In genomic region chr1:173867753-173868265, GRCh38 we compare ENCODE assay signal across 8 cellular contexts. TPM values are rescaled to one million over a fixed set of nuclear protein-coding genes. Genes with fewer than 3 reads are reported as not detected.
DNase-seq lines count a peak whose midpoint lies in the region; ATAC-seq, FAIRE-seq and TF ChIP-seq lines count a peak whose summit lies in the region.

Gene GAS5, minus strand, starts transcription at chr1:173867989.

- peaks cover 57% of the 10 kb centered on the region for H3K4me1 Mint-ChIP-seq in activated CD4-positive, alpha-beta T cell treated with anti-CD3 and anti-CD28 coated beads, Interleukin-2, amount 10 ng/mL, durations not matched to agents 24 days and 14 days

- H3K9me3 Mint-ChIP-seq in activated CD4-positive, alpha-beta T cell treated with anti-CD3 and anti-CD28 coated beads, Interleukin-2, amount 10 ng/mL, durations not matched to agents 24 days and 14 days, result no peaks in the 10 kb centered on the region

- intact Hi-C loops in activated CD4-positive, alpha-beta T cell treated with anti-CD3 and anti-CD28 coated beads, Interleukin-2, amount 10 ng/mL, durations not matched to agents 24 days and 14 days (cut with micrococcal nuclease), result loop anchor here (1.0 kb wide), 7 partner anchors 44 to 1336 kb away; partner anchors contain the start of genes CACYBP, CENPL, DARS2 and KLHL20

- peak; percentile 96 for FAIRE-seq in GM19239 (lab: Jason Lieb, UNC)

- H3K9me3 ChIP-seq in BE2C, result no peaks in the 10 kb centered on the region

- H3K27me3 ChIP-seq in BE2C, result no peaks in the 10 kb centered on the region

- DNase-seq in BE2C (peak; percentile 100), GM19239 (ENCODE audit: insufficient read length, low spot score) (peak; percentile 58), NCI-H526 treated with DMSO at 0.1 percent for 48 hours (lab: John Stamatoyannopoulos, UW) (peak; percentile 100), dedifferentiated amniotic fluid mesenchymal stem cell (ENCODE audit: extremely low spot score) (peak; percentile 100), left lobe of liver (ENCODE audit: low spot score) (peak; percentile 99)
- peak; percentile 100 for DNase-seq in activated CD4-positive, alpha-beta T cell treated with anti-CD3 and anti-CD28 coated beads, Interleukin-2, amount 10 ng/mL, durations not matched to agents 24 days and 14 days
- peak; percentile 100 for DNase-seq in stimulated activated CD4-positive, alpha-beta T cell treated with anti-CD3 and anti-CD28 coated beads, Interleukin-2, amount 100 ng/mL, for 4 hours (ENCODE audit: low read depth)

- no peaks in the 10 kb centered on the region for H3K27me3 Mint-ChIP-seq in activated CD4-positive, alpha-beta T cell treated with anti-CD3 and anti-CD28 coated beads, Interleukin-2, amount 10 ng/mL, durations not matched to agents 24 days and 14 days

- peak within 1 kb of the TSS; percentile 95 for H3K4me3 ChIP-seq in BE2C (ENCODE audit: low read depth, low read length)

- TF ChIP-seq CTCF in BE2C (IDR thresholded peaks at IDR 0.05; ENCODE audit: low read depth, low read length), result no peak

- peak within 1 kb of the TSS; percentile 92 for H3K4me3 Mint-ChIP-seq in activated CD4-positive, alpha-beta T cell treated with anti-CD3 and anti-CD28 coated beads, Interleukin-2, amount 10 ng/mL, durations not matched to agents 24 days and 14 days

- ATAC-seq in HG03457 (IDR thresholded peaks at IDR 0.05; ENCODE audit: unreplicated experiment) (peak; percentile 58), left lobe of liver (peak; percentile 88)

- peak within 1 kb of the TSS; percentile 99 for H3K27ac Mint-ChIP-seq in activated CD4-positive, alpha-beta T cell treated with anti-CD3 and anti-CD28 coated beads, Interleukin-2, amount 10 ng/mL, durations not matched to agents 24 days and 14 days

- H3K36me3 Mint-ChIP-seq in activated CD4-positive, alpha-beta T cell treated with anti-CD3 and anti-CD28 coated beads, Interleukin-2, amount 10 ng/mL, durations not matched to agents 24 days and 14 days (ENCODE audit: low read depth), result peaks cover 65% of the 10 kb centered on the region

- H3K4me1 ChIP-seq in BE2C, result peaks cover 12% of the 10 kb centered on the region

- H3K36me3 ChIP-seq in BE2C, result peaks cover 49% of the 10 kb centered on the region

RNA-seq across cellular contexts. Expression of gene GAS5, which starts in this region (rescaled TPM):
- polyA plus RNA-seq in BE2C (2012; ENCODE audit: insufficient read depth, insufficient read length, low read depth), result 577 TPM
- total RNA-seq in activated CD4-positive, alpha-beta T cell treated with anti-CD3 and anti-CD28 coated beads, Interleukin-2, amount 10 ng/mL, durations not matched to agents 24 days and 14 days, result 695 and 703 TPM in 2 replicates
- 52.0 TPM for total RNA-seq in left lobe of liver

Comparison
In these comparisons a context has a peak if more than half of its experiments do, and no peak if none do; other contexts are left out.
1. Peak in every context shown above with its lines: DNase-seq, ATAC-seq and H3K4me3 ChIP-seq.
2. RNA of gene GAS5 (total RNA-seq): 695 to 703 TPM in activated CD4-positive, alpha-beta T cell treated with anti-CD3 and anti-CD28 coated beads, Interleukin-2, amount 10 ng/mL, durations not matched to agents 24 days and 14 days; 52.0 TPM in left lobe of liver (single experiment); every median in the first group is over 10 times any median in the second.